Comparison of ENCODE assay signal across 15 cellular contexts in the genomic region with DNA sequence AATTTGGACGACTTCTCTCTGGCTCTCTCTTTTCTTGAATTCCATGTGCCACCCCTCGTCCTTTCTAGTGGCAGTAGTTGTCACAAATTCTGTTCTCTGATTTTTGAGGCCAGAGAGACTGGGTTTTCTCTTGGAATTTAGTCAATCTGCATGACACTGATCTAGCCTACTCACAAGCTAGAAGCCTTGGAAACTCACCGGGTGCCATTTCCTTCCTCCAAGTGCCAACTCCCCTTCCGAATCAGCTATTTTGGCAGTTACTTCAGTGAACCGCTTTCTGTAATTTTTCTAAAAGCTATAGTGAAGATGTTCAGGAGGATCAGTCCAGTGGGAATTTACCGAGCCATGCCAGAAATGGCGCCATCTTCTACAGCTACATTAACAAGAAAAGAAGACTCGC.
A peak's percentile ranks its signal among the peaks of the same experiment; 100 is the strongest.
DNase-seq lines count a peak whose midpoint lies in the region; ATAC-seq and TF ChIP-seq lines count a peak whose summit lies in the region.
"Had no signal": no experiment of that assay in that cellular context is flagged by ENCODE, and none has a peak within 500 bp of the region (broad histone marks: within the 10 kb centered on the region; RNA-seq: fewer than 3 reads in every experiment).

No MANE protein-coding gene starts in this region.

- no peaks in the 10 kb centered on the region for H3K27me3 ChIP-seq in H7 (ENCODE audit: control insufficient read depth, insufficient read depth, low read length)
- no peaks in the 10 kb centered on the region for H3K27me3 ChIP-seq in breast epithelium

- no peak overlapping the region for H3K4me3 ChIP-seq in H7 (ENCODE audit: insufficient read depth, low read depth, low read length)
- no peak overlapping the region for H3K4me3 ChIP-seq in breast epithelium
- H3K4me3 ChIP-seq: A549 had no signal

- TF ChIP-seq CTCF in WTC11 (IDR thresholded peaks at IDR 0.05) (no peak), breast epithelium (IDR thresholded peaks at IDR 0.05) (no peak)

- CTCF ChIA-PET in WTC11 (lab: Charles Lee) = interaction anchor here (0.9 to 2.7 kb wide), 3 partner anchors 13 to 120 kb away, joined by 3 to 22 read pairs (median 5); no protein-coding TSS in a partner anchor

- no peaks in the 10 kb centered on the region; the same call in 1 of the 2 replicates for H3K9me3 Mint-ChIP-seq in WTC11
- H3K9me3 Mint-ChIP-seq: CD8-positive, alpha-beta T cell had no signal

- no peak overlapping the region for H3K27ac ChIP-seq in breast epithelium
- H3K27ac ChIP-seq: A549 had no signal

- H3K9me3 ChIP-seq in breast epithelium = no peaks in the 10 kb centered on the region

- peak; percentile 85 for ATAC-seq in WTC11
- ATAC-seq: A549; CD8-positive, alpha-beta T cell had no signal

- peak overlapping the region; percentile 51 for H3K4me3 Mint-ChIP-seq in WTC11
- H3K4me3 Mint-ChIP-seq: CD14-positive monocyte; CD8-positive, alpha-beta T cell had no signal

- peaks cover 9% of the 10 kb centered on the region for H3K36me3 Mint-ChIP-seq in WTC11
- H3K36me3 Mint-ChIP-seq: CD14-positive monocyte; CD8-positive, alpha-beta T cell had no signal

- no peaks in the 10 kb centered on the region; the same call in 1 of the 2 replicates for H3K27me3 Mint-ChIP-seq in WTC11 (ENCODE audit: low read depth)

- intact Hi-C loops in posterior vena cava (cut with DNase I) = no loop called here
- intact Hi-C loops in breast epithelium (cut with DNase I; ENCODE audit: low total_unique reads) = loop anchor here (10.0 kb wide), 1 partner anchor 1741 kb away; no protein-coding TSS in a partner anchor

- POLR2A ChIA-PET in WTC11 (lab: Charles Lee) = interaction anchor here (0.7 kb wide), 1 partner anchor 84 kb away, joined by 3 read pairs; no protein-coding TSS in a partner anchor

- no peaks in the 10 kb centered on the region for H3K4me1 ChIP-seq in breast epithelium
- H3K4me1 ChIP-seq: A549 had no signal

- TF ChIP-seq POLR2A in breast epithelium (IDR thresholded peaks at IDR 0.05) = no peak

- DNase-seq in H7 (peak; percentile 37), WTC11 (ENCODE audit: low spot score) (peak; percentile 34), iPS DF 4.7 (ENCODE audit: extremely low read depth, low spot score) (peak; percentile 83), posterior vena cava (ENCODE audit: low spot score) (no peak), NCI-H1092 treated with DMSO at 0.1 percent for 48 hours (lab: John Stamatoyannopoulos, UW) (no peak), breast epithelium (ENCODE audit: low spot score in 2 of 2) (no peak)
- DNase-seq: CD8-positive, alpha-beta T cell; COR-L47; DMS153; DMS79 treated with DMSO at 0.1 percent for 48 hours; EL; IMR-90; KBM-7 had no signal

- H3K36me3 ChIP-seq in H7 (replicated peaks; ENCODE audit: control insufficient read depth, insufficient read depth, low read length) = no peaks in the 10 kb centered on the region
- H3K36me3 ChIP-seq in breast epithelium = no peaks in the 10 kb centered on the region

- H3K4me1 Mint-ChIP-seq in WTC11 = peaks cover 77% of the 10 kb centered on the region

- peak overlapping the region; percentile 97 for H3K27ac Mint-ChIP-seq in WTC11
- H3K27ac Mint-ChIP-seq: CD14-positive monocyte; CD8-positive, alpha-beta T cell had no signal

TF ChIP-seq in WTC11, 78 proteins besides CTCF, POLR2A, EP300 and RAD21:
- TF ChIP-seq CBFB (CRISPR knock-in tag; IDR thresholded peaks at IDR 0.05; ENCODE audit: low read depth) (0 out of 2 replicates have a peak, but pooled peaks have one; percentile 46), NFE2L1 (CRISPR knock-in tag; IDR thresholded peaks at IDR 0.05) (no peak), GABPB1 (CRISPR knock-in tag; IDR thresholded peaks at IDR 0.05) (no peak), FOXJ3 (CRISPR knock-in tag; IDR thresholded peaks at IDR 0.05; ENCODE audit: borderline replicate concordance) (no peak), SP1 (CRISPR knock-in tag; conservative IDR thresholded peaks at IDR 0.05) (0 out of 2 replicates have a peak, but pooled peaks have one; percentile 13), NR1H2 (CRISPR knock-in tag; IDR thresholded peaks at IDR 0.05) (no peak)
TF ChIP-seq in WTC11: peak in this region for 2.

Comparison
In these comparisons a context has a peak if more than half of its experiments do, and no peak if none do; other contexts are left out.
1. DNase-seq: peak in H7 (single experiment), WTC11 (single experiment) and iPS DF 4.7 (single experiment); none in posterior vena cava (single experiment), NCI-H1092 treated with DMSO at 0.1 percent for 48 hours (single experiment) and breast epithelium (0 of 2).